Comparison of ENCODE assay signal across 1 cellular context in genomic region chr21:33541756-33542639, GRCh38.
TF ChIP-seq lines count a peak whose summit lies in the region.

Gene GART, minus strand, starts transcription at chr21:33542117. Its CDS starts 2,802 bp downstream, at chr21:33539315.

TF ChIP-seq in HEK293, 187 proteins besides CTCF, POLR2A, EP300 and RAD21 (continued from another document and continues in another):
- TF ChIP-seq PRDM2 (tag by site-specific recombination; IDR thresholded peaks at IDR 0.05; ENCODE audit: borderline replicate concordance) (no peak), ZBTB6 (tag by site-specific recombination; IDR thresholded peaks at IDR 0.05) (no peak), ZNF112 (tag by site-specific recombination; IDR thresholded peaks at IDR 0.05) (no peak), ZSCAN23 (tag by site-specific recombination; IDR thresholded peaks at IDR 0.05) (0 out of 2 replicates have a peak, but pooled peaks have one; percentile 32), ZNF146 (tag by site-specific recombination; IDR thresholded peaks at IDR 0.05) (peak; percentile 19; the same call in 1 of the 2 replicates), ZNF311 (tag by site-specific recombination; IDR thresholded peaks at IDR 0.05; ENCODE audit: borderline replicate concordance) (no peak), TSHZ1 (tag by site-specific recombination; IDR thresholded peaks at IDR 0.05; ENCODE audit: borderline replicate concordance) (0 out of 2 replicates have a peak, but pooled peaks have one; percentile 44), ZNF645 (tag by site-specific recombination; IDR thresholded peaks at IDR 0.05) (no peak), ZNF488 (tag by site-specific recombination; IDR thresholded peaks at IDR 0.05) (no peak), ZNF16 (tag by site-specific recombination; IDR thresholded peaks at IDR 0.05; ENCODE audit: low read depth) (no peak; the same call in 1 of the 2 replicates), ZNF18 (tag by site-specific recombination; IDR thresholded peaks at IDR 0.05) (no peak), ZIC2 (tag by site-specific recombination; IDR thresholded peaks at IDR 0.05) (peak; percentile 30; the same call in 1 of the 2 replicates), ZNF624 (tag by site-specific recombination; IDR thresholded peaks at IDR 0.05) (0 out of 2 replicates have a peak, but pooled peaks have one; percentile 30), ELK4 (IDR thresholded peaks at IDR 0.05; ENCODE audit: borderline replicate concordance, low read depth, low read length) (no peak; the same call in 1 of the 2 replicates), ZNF114 (tag by site-specific recombination; IDR thresholded peaks at IDR 0.05) (no peak), ZNF600 (tag by site-specific recombination; IDR thresholded peaks at IDR 0.05) (no peak; the same call in 1 of the 2 replicates), ZNF121 (tag by site-specific recombination; IDR thresholded peaks at IDR 0.05) (no peak), ZNF341 (tag by site-specific recombination; IDR thresholded peaks at IDR 0.05; ENCODE audit: low read depth) (peak; percentile 62; the same call in 1 of the 2 replicates), TRIM28 (IDR thresholded peaks at IDR 0.05; ENCODE audit: borderline replicate concordance, low read length) (no peak), ZNF19 (tag by site-specific recombination; IDR thresholded peaks at IDR 0.05; ENCODE audit: low read depth) (no peak), ZNF561 (tag by site-specific recombination; IDR thresholded peaks at IDR 0.05; ENCODE audit: borderline replicate concordance) (peak; percentile 75), ZBTB44 (tag by site-specific recombination; IDR thresholded peaks at IDR 0.05) (peak; percentile 48; the same call in 1 of the 2 replicates), HIC1 (tag by site-specific recombination; IDR thresholded peaks at IDR 0.05) (no peak), ZNF629 (tag by site-specific recombination; IDR thresholded peaks at IDR 0.05) (no peak), ZNF214 (tag by site-specific recombination; IDR thresholded peaks at IDR 0.05; ENCODE audit: borderline replicate concordance) (no peak), ZNF513 (tag by site-specific recombination; IDR thresholded peaks at IDR 0.05) (peak; percentile 51; the same call in 1 of the 2 replicates), ZNF704 (tag by site-specific recombination; IDR thresholded peaks at IDR 0.05) (peak; percentile 68; the same call in 1 of the 2 replicates), ZNF521 (tag by site-specific recombination; IDR thresholded peaks at IDR 0.05) (no peak)
